ENCODE assay signal across 2 cellular contexts in genomic region chr12:111255261-111255660, GRCh38.
TF ChIP-seq lines count a peak whose summit lies in the region.

No MANE protein-coding gene starts in this region.

TF ChIP-seq in H1, 55 proteins besides CTCF, POLR2A, EP300 and RAD21:
- no peak for TF ChIP-seq KDM4A (IDR thresholded peaks at IDR 0.05; ENCODE audit: low read depth, low read length, severe bottlenecking)
- TF ChIP-seq FOSL1 (IDR thresholded peaks at IDR 0.05; ENCODE audit: insufficient read depth, low read depth, low read length), result no peak
- TF ChIP-seq EGR1 (IDR thresholded peaks at IDR 0.05; ENCODE audit: borderline replicate concordance, low read depth, low read length), result no peak
- no peak for TF ChIP-seq RBBP5 (IDR thresholded peaks at IDR 0.05; ENCODE audit: borderline replicate concordance, low read depth, low read length)
- TF ChIP-seq SIN3A (conservative IDR thresholded peaks at IDR 0.05 in 1 of 2, IDR thresholded peaks at IDR 0.05 in 1 of 2; ENCODE audit: low read depth in 1 of 2, low read length in 2 of 2), result no peak
- no peak for TF ChIP-seq HDAC6 (IDR thresholded peaks at IDR 0.05; ENCODE audit: low read depth, low read length)
- TF ChIP-seq CBX5 (IDR thresholded peaks at IDR 0.05; ENCODE audit: low read depth, low read length), result no peak
- no peak for TF ChIP-seq BRCA1 (IDR thresholded peaks at IDR 0.05; ENCODE audit: low read depth, low read length)
- TF ChIP-seq JUN (IDR thresholded peaks at IDR 0.05; ENCODE audit: low read depth, low read length), result no peak
- TF ChIP-seq CBX8 (IDR thresholded peaks at IDR 0.05; ENCODE audit: borderline replicate concordance, low read depth, low read length), result no peak
- TF ChIP-seq SP4 (IDR thresholded peaks at IDR 0.05; ENCODE audit: low read length), result no peak
- no peak for TF ChIP-seq TBP (IDR thresholded peaks at IDR 0.05; ENCODE audit: low read depth, low read length)

TF ChIP-seq in HepG2, 621 proteins besides CTCF, POLR2A, EP300 and RAD21:
- peak; percentile 52; the same call in 1 of the 2 replicates for TF ChIP-seq ZNF629 (CRISPR knock-in tag; conservative IDR thresholded peaks at IDR 0.05)
- TF ChIP-seq MYNN (CRISPR knock-in tag; IDR thresholded peaks at IDR 0.05; ENCODE audit: low read depth), result no peak
- TF ChIP-seq, protein P1, sequence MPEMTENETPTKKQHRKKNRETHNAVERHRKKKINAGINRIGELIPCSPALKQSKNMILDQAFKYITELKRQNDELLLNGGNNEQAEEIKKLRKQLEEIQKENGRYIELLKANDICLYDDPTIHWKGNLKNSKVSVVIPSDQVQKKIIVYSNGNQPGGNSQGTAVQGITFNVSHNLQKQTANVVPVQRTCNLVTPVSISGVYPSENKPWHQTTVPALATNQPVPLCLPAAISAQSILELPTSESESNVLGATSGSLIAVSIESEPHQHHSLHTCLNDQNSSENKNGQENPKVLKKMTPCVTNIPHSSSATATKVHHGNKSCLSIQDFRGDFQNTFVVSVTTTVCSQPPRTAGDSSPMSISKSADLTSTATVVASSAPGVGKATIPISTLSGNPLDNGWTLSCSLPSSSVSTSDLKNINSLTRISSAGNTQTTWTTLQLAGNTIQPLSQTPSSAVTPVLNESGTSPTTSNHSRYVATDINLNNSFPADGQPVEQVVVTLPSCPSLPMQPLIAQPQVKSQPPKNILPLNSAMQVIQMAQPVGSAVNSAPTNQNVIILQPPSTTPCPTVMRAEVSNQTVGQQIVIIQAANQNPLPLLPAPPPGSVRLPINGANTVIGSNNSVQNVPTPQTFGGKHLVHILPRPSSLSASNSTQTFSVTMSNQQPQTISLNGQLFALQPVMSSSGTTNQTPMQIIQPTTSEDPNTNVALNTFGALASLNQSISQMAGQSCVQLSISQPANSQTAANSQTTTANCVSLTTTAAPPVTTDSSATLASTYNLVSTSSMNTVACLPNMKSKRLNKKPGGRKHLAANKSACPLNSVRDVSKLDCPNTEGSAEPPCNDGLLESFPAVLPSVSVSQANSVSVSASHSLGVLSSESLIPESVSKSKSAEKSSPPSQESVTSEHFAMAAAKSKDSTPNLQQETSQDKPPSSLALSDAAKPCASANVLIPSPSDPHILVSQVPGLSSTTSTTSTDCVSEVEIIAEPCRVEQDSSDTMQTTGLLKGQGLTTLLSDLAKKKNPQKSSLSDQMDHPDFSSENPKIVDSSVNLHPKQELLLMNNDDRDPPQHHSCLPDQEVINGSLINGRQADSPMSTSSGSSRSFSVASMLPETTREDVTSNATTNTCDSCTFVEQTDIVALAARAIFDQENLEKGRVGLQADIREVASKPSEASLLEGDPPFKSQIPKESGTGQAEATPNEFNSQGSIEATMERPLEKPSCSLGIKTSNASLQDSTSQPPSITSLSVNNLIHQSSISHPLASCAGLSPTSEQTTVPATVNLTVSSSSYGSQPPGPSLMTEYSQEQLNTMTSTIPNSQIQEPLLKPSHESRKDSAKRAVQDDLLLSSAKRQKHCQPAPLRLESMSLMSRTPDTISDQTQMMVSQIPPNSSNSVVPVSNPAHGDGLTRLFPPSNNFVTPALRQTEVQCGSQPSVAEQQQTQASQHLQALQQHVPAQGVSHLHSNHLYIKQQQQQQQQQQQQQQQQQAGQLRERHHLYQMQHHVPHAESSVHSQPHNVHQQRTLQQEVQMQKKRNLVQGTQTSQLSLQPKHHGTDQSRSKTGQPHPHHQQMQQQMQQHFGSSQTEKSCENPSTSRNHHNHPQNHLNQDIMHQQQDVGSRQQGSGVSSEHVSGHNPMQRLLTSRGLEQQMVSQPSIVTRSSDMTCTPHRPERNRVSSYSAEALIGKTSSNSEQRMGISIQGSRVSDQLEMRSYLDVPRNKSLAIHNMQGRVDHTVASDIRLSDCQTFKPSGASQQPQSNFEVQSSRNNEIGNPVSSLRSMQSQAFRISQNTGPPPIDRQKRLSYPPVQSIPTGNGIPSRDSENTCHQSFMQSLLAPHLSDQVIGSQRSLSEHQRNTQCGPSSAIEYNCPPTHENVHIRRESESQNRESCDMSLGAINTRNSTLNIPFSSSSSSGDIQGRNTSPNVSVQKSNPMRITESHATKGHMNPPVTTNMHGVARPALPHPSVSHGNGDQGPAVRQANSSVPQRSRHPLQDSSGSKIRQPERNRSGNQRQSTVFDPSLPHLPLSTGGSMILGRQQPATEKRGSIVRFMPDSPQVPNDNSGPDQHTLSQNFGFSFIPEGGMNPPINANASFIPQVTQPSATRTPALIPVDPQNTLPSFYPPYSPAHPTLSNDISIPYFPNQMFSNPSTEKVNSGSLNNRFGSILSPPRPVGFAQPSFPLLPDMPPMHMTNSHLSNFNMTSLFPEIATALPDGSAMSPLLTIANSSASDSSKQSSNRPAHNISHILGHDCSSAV (CRISPR knock-in tag; IDR thresholded peaks at IDR 0.05; ENCODE audit: borderline replicate concordance), result no peak
- TF ChIP-seq JDP2 (CRISPR knock-in tag; IDR thresholded peaks at IDR 0.05; ENCODE audit: borderline replicate concordance), result no peak
- TF ChIP-seq NFE2L2 (IDR thresholded peaks at IDR 0.05; ENCODE audit: low read length), result no peak
TF ChIP-seq in HepG2: peak in this region for 1.
